Comparison of ENCODE assay signal across 21 cellular contexts in the genomic region with DNA sequence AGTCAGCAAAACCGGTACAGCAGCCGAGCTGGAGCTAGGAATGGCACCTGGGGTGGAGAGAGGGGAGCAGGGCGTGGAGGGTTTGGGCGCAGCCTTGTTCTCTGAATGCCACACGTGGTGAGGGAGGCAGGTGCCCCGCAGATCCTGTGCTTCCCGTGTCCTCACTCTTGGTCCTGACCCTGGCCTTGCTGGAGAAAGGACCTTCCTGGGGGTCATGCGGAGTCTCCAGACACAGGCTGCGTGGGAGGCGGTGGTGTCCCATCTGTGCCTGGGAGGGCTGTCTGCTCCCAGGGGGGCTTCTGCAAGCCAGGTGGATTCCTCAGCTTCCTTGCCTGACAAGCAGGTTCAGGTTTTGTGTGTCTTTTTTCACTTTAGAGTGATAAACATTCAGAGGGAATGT.
DNase-seq lines count a peak whose midpoint lies in the region; ATAC-seq, FAIRE-seq and TF ChIP-seq lines count a peak whose summit lies in the region.
"Had no signal": no experiment of that assay in that cellular context is flagged by ENCODE, and none has a peak within 500 bp of the region (broad histone marks: within the 10 kb centered on the region; RNA-seq: fewer than 3 reads in every experiment).

No MANE protein-coding gene starts in this region.

- no peaks in the 10 kb centered on the region for H3K9me3 ChIP-seq in kidney (ENCODE audit: control insufficient read depth in 1 of 2, low read length in 2 of 2)
- H3K9me3 ChIP-seq in neuronal stem cell (replicated peaks in 1 of 2; ENCODE audit: control insufficient read depth in 2 of 2, insufficient read depth in 1 of 2, low read depth in 1 of 2, low read length in 2 of 2) = no peaks in the 10 kb centered on the region
- H3K9me3 ChIP-seq: BE2C had no signal

- no peak overlapping the region for H3K4me2 ChIP-seq in neuronal stem cell (ENCODE audit: insufficient read depth, low read length, poor library complexity, severe bottlenecking)

- no peak for TF ChIP-seq CTCF in RWPE1 (conservative IDR thresholded peaks at IDR 0.05; ENCODE audit: low read depth)
- TF ChIP-seq CTCF in kidney (IDR thresholded peaks at IDR 0.05; ENCODE audit: borderline replicate concordance, extremely low read depth, insufficient read depth) = no peak

- no peak overlapping the region for H3K4me3 ChIP-seq in H7 (ENCODE audit: insufficient read depth, low read depth, low read length)
- no peak overlapping the region for H3K4me3 ChIP-seq in kidney (ENCODE audit: low read length in 2 of 2)
- no peak overlapping the region for H3K4me3 ChIP-seq in neuronal stem cell (ENCODE audit: low read length in 2 of 2)
- H3K4me3 ChIP-seq: GM12878, GM23248 had no signal

- H3K4me1 ChIP-seq in kidney (ENCODE audit: control insufficient read depth in 1 of 2, insufficient read depth in 1 of 2, low read depth in 1 of 2, low read length in 2 of 2) (peaks cover 0 to 7% of the 10 kb centered on the region in 2 donors), neuronal stem cell (ENCODE audit: control insufficient read depth in 2 of 2, insufficient read depth in 1 of 2, low read depth in 1 of 2, low read length in 2 of 2) (peaks cover 0 to 8% of the 10 kb centered on the region in 2 donors)

- no peaks in the 10 kb centered on the region for H3K27me3 ChIP-seq in H7 (ENCODE audit: control insufficient read depth, insufficient read depth, low read length)
- H3K27me3 ChIP-seq in neuronal stem cell (ENCODE audit: control insufficient read depth in 3 of 3, insufficient read depth in 3 of 3, low read depth in 1 of 3, low read length in 3 of 3) = no peaks in the 10 kb centered on the region
- H3K27me3 ChIP-seq: BE2C had no signal

- H4K91ac ChIP-seq in neuronal stem cell (ENCODE audit: low read depth, low read length, poor library complexity) = no peak overlapping the region

- peak; percentile 53 for DNase-seq in H7
- no peak for DNase-seq in RWPE1 (ENCODE audit: low spot score)
- DNase-seq in kidney = peak; percentile 32
- DNase-seq in neuronal stem cell (ENCODE audit: low spot score) = no peak
- no peak for DNase-seq in medulla oblongata (ENCODE audit: extremely low spot score)
- no peak for DNase-seq in RCC 7860 (ENCODE audit: low spot score)
- DNase-seq: ACHN; BE2C; C1 segment of cervical spinal cord; CD4-positive, CD25-positive, alpha-beta regulatory T cell; CD8-positive, alpha-beta memory T cell; COR-L47; DMS 273 treated with DMSO at 0.1 percent for 48 hours; DMS53; DND-41; EL; GM23248 had no signal

- WGBS in neuronal stem cell (ENCODE audit: extremely low coverage in 2 of 2, insufficient read length in 2 of 2, insufficient replicate concordance in 1 of 2), 2 donors = no CpG with 5 or more reads among the region's 10 CpGs

- H2BK5ac ChIP-seq in neuronal stem cell (ENCODE audit: low read length) = no peak overlapping the region

- no peak overlapping the region for H2AK5ac ChIP-seq in neuronal stem cell (ENCODE audit: low read depth, low read length)

- H3K79me1 ChIP-seq in neuronal stem cell (ENCODE audit: low read depth, low read length) = no peaks in the 10 kb centered on the region

- no peak overlapping the region for H2BK12ac ChIP-seq in neuronal stem cell (ENCODE audit: low read length)

- H3K23ac ChIP-seq in neuronal stem cell (ENCODE audit: low read depth, low read length, poor library complexity) = no peak overlapping the region

- no peak overlapping the region for H3K9ac ChIP-seq in kidney (ENCODE audit: low read length in 2 of 2)
- H3K9ac ChIP-seq in neuronal stem cell (ENCODE audit: low read depth, low read length, poor library complexity) = no peak overlapping the region
- H3K9ac ChIP-seq: GM23248 had no signal

- no peak overlapping the region for H2BK120ac ChIP-seq in neuronal stem cell (ENCODE audit: low read depth, low read length)

- no peak overlapping the region for H3K4ac ChIP-seq in neuronal stem cell (ENCODE audit: low read length)

- POLR2A ChIA-PET in RWPE1 (lab: Yijun Ruan, JAX; ENCODE audit: low non-redundant PET) = no interaction called here

- H3K27ac ChIP-seq in RWPE1 (peak overlapping the region; percentile 91), kidney (ENCODE audit: low read depth in 2 of 2, low read length in 2 of 2) (no peak overlapping the region), neuronal stem cell (replicated peaks; ENCODE audit: low read length) (no peak overlapping the region)
- H3K27ac ChIP-seq: GM23248 had no signal

- no peak overlapping the region for H4K8ac ChIP-seq in neuronal stem cell (ENCODE audit: low read depth, low read length)

- CTCF ChIA-PET in RWPE1 (lab: Yijun Ruan, JAX) = interaction anchor here (1.0 kb wide), 1 partner anchor 361 kb away, joined by 3 read pairs; no protein-coding TSS in a partner anchor

- FAIRE-seq in kidney (lab: Jason Lieb, UNC) (no peak), RCC 7860 (lab: Jason Lieb, UNC) (no peak)
- FAIRE-seq: A204.1, GM12878, GM19239 had no signal

- H3K14ac ChIP-seq in neuronal stem cell (ENCODE audit: low read length) = no peak overlapping the region

- H2AFZ ChIP-seq in neuronal stem cell (ENCODE audit: low read length) = no peak overlapping the region
- H2AFZ ChIP-seq: GM23248 had no signal

- peak overlapping the region; percentile 2 for H3K18ac ChIP-seq in neuronal stem cell (ENCODE audit: low read length)

- ATAC-seq in HG03469 (IDR thresholded peaks at IDR 0.05; ENCODE audit: unreplicated experiment) = no peak
- ATAC-seq: GM12878 had no signal

- H2BK15ac ChIP-seq in neuronal stem cell (ENCODE audit: low read length) = no peak overlapping the region

- H3K36me3 ChIP-seq in H7 (replicated peaks; ENCODE audit: control insufficient read depth, insufficient read depth, low read length) (no peaks in the 10 kb centered on the region), kidney (ENCODE audit: control insufficient read depth in 1 of 2, insufficient read depth in 2 of 2, low read length in 2 of 2) (no peaks in the 10 kb centered on the region), neuronal stem cell (replicated peaks in 1 of 2; ENCODE audit: control insufficient read depth in 2 of 2, insufficient read depth in 2 of 2, low read length in 2 of 2) (no peaks in the 10 kb centered on the region)
- H3K36me3 ChIP-seq: BE2C had no signal

- intact Hi-C loops in kidney (cut with DNase I) = no loop called here

Comparison
In these comparisons a context has a peak if more than half of its experiments do, and no peak if none do; other contexts are left out.
1. DNase-seq: peak in H7 (single experiment) and kidney (single experiment); none in RWPE1 (single experiment), neuronal stem cell (single experiment), medulla oblongata (single experiment) and RCC 7860 (single experiment).